Comparison of ENCODE assay signal across 8 cellular contexts in the genomic region with DNA sequence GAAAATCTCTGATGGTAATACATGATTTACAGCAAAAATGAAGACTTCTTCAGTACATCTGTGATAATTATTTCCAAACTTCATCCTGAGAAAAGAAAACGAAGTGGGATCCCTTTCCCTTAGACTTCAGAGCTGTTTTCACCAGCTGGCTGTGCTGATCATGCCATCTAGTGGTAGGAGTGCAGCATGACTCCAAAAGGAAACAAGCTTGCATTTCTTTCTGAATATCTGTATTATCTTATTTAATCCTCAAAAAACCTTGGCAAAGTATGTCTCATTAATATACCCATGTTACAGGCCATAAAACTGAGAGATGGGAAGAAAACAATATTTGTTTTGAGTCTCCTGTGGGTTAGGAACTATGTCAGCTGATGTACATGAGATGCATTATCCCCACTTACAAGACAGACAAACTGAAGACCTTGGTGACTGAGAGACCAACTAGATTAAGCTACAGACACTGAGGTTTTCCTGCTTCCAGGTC. TPM values are rescaled to one million over a fixed set of nuclear protein-coding genes. Genes with fewer than 3 reads are reported as not detected.
DNase-seq lines count a peak whose midpoint lies in the region; ATAC-seq and TF ChIP-seq lines count a peak whose summit lies in the region.

No MANE protein-coding gene starts in this region.

- no peaks in the 10 kb centered on the region for H3K36me3 ChIP-seq in Loucy (ENCODE audit: insufficient read depth, low read length)
- H3K36me3 ChIP-seq in SK-N-SH (replicated peaks in 1 of 2; ENCODE audit: control insufficient read depth in 1 of 2, insufficient read depth in 2 of 2, low read length in 1 of 2) = no peaks in the 10 kb centered on the region
- no peaks in the 10 kb centered on the region for H3K36me3 ChIP-seq in upper lobe of left lung

- H3K9ac ChIP-seq in Loucy (ENCODE audit: low read depth, low read length, poor library complexity, severe bottlenecking) (no peak overlapping the region), SK-N-SH (no peak overlapping the region)

- TF ChIP-seq CTCF in Loucy (conservative IDR thresholded peaks at IDR 0.05; ENCODE audit: low read length) = peak; percentile 99
- peak; percentile 98 for TF ChIP-seq CTCF in SK-N-SH (IDR thresholded peaks at IDR 0.05)
- TF ChIP-seq CTCF in upper lobe of left lung (IDR thresholded peaks at IDR 0.05) = peak; percentile 85 to 93 (median 90)

- H2AFZ ChIP-seq in Loucy (ENCODE audit: low read length) = no peak overlapping the region
- H2AFZ ChIP-seq in SK-N-SH (ENCODE audit: low read depth) = no peak overlapping the region

- TF ChIP-seq RAD21 in SK-N-SH (IDR thresholded peaks at IDR 0.05; ENCODE audit: low read length) = peak; percentile 84

- H3K27ac ChIP-seq in SK-N-SH (ENCODE audit: low read depth in 2 of 2, low read length in 1 of 2) (no peak overlapping the region), upper lobe of left lung (no peak overlapping the region)

- H3K4me1 ChIP-seq in Loucy (ENCODE audit: insufficient read depth, low read length, poor library complexity, severe bottlenecking) (no peaks in the 10 kb centered on the region), SK-N-SH (ENCODE audit: control insufficient read depth in 1 of 2, insufficient read depth in 2 of 2, low read depth in 1 of 2, low read length in 1 of 2) (peaks cover 0 to 9% of the 10 kb centered on the region in 2 experiments; a peak in 1 of 4 replicates), upper lobe of left lung (peaks cover 0 to 8% (median 6%) of the 10 kb centered on the region in 4 donors)

- TF ChIP-seq EP300 in SK-N-SH (IDR thresholded peaks at IDR 0.05; ENCODE audit: borderline replicate concordance in 1 of 2, low read depth in 1 of 2, low read length in 1 of 2) (no peak), upper lobe of left lung (IDR thresholded peaks at IDR 0.05) (no peak)

- H3K4me2 ChIP-seq in Loucy (ENCODE audit: low read depth, low read length, poor library complexity, severe bottlenecking) (peak overlapping the region; percentile 19), SK-N-SH (no peak overlapping the region)

- H3K9me2 ChIP-seq in Loucy (replicated peaks; ENCODE audit: low read depth, low read length) (no peaks in the 10 kb centered on the region), SK-N-SH (no peaks in the 10 kb centered on the region)

- H3F3A ChIP-seq in Loucy (ENCODE audit: low read depth) (no peaks in the 10 kb centered on the region), SK-N-SH (replicated peaks; ENCODE audit: insufficient read depth) (no peaks in the 10 kb centered on the region)

- H3K9me3 ChIP-seq in Loucy (ENCODE audit: insufficient read depth, low read depth, low read length) = no peaks in the 10 kb centered on the region
- H3K9me3 ChIP-seq in SK-N-SH = no peaks in the 10 kb centered on the region
- no peaks in the 10 kb centered on the region for H3K9me3 ChIP-seq in upper lobe of left lung

- CTCF ChIA-PET in SK-N-SH (lab: Yijun Ruan, JAX) = interaction anchor here (0.6 to 3.7 kb wide), 44 partner anchors 8 to 619 kb away, joined by 3 to 59 read pairs (median 4); a partner anchor contains a TSS

- POLR2A ChIA-PET in SK-N-SH (lab: Yijun Ruan, JAX) = no interaction called here

- TF ChIP-seq POLR2A in upper lobe of left lung (IDR thresholded peaks at IDR 0.05) = no peak

- WGBS in SK-N-SH (ENCODE audit: low lambda C conversion rate) = 52% methylated on average over 1 of the region's 1 CpG
- WGBS in upper lobe of left lung, 2 donors = 0 to 4% methylated on average over 1 of the region's 1 CpG

- no peaks in the 10 kb centered on the region for H3K27me3 ChIP-seq in Loucy (ENCODE audit: insufficient read depth, low read length, poor library complexity, severe bottlenecking)
- H3K27me3 ChIP-seq in SK-N-SH (ENCODE audit: insufficient read depth) = no peaks in the 10 kb centered on the region
- no peaks in the 10 kb centered on the region for H3K27me3 ChIP-seq in upper lobe of left lung

- H3K4me3 ChIP-seq in Loucy (ENCODE audit: low read length, poor library complexity, severe bottlenecking) (no peak overlapping the region), SK-N-SH (ENCODE audit: low read depth in 2 of 2, low read length in 1 of 2) (no peak overlapping the region; a peak in 1 of 4 replicates), upper lobe of left lung (no peak overlapping the region)

- ATAC-seq in upper lobe of left lung (ENCODE audit: low FRiP score in 2 of 2) (peak in 1 of 2 donors; percentile 78), GM21447 (IDR thresholded peaks at IDR 0.05; ENCODE audit: unreplicated experiment) (no peak)

- no peaks in the 10 kb centered on the region for H3K79me2 ChIP-seq in Loucy (ENCODE audit: insufficient read depth, low read length)
- no peaks in the 10 kb centered on the region for H3K79me2 ChIP-seq in SK-N-SH (ENCODE audit: insufficient read depth)

- H4K20me1 ChIP-seq in Loucy (ENCODE audit: insufficient read depth, low read length, poor library complexity, severe bottlenecking) (no peaks in the 10 kb centered on the region), SK-N-SH (ENCODE audit: insufficient read depth) (no peaks in the 10 kb centered on the region)

- DNase-seq in activated CD8-positive, alpha-beta memory T cell treated with anti-CD3 and anti-CD28 coated beads, Interleukin-2, amount 50 U/mL, for 1 hour (ENCODE audit: extremely low read depth) = peak; percentile 5
- DNase-seq in activated CD8-positive, alpha-beta memory T cell treated with anti-CD3 and anti-CD28 coated beads, Interleukin-2, amount 50 U/mL, for 4 hours = no peak
- peak; percentile 49 for DNase-seq in SK-N-SH
- DNase-seq in effector CD4-positive, alpha-beta T cell = peak; percentile 6
- peak; percentile 70 for DNase-seq in lung microvascular endothelial cell (ENCODE audit: low read depth in 2 of 2)
- DNase-seq in upper lobe of left lung = no peak

TF ChIP-seq in SK-N-SH, 30 proteins besides CTCF, POLR2A, EP300 and RAD21:
- no peak for TF ChIP-seq FOSL2 (IDR thresholded peaks at IDR 0.05; ENCODE audit: borderline replicate concordance, low read depth)
- no peak for TF ChIP-seq TEAD4 (IDR thresholded peaks at IDR 0.05; ENCODE audit: borderline replicate concordance, insufficient read depth)
- no peak for TF ChIP-seq RXRA (IDR thresholded peaks at IDR 0.05; ENCODE audit: borderline replicate concordance, low read depth)
- peak; percentile 60 for TF ChIP-seq SMC3 (IDR thresholded peaks at IDR 0.05; ENCODE audit: low read depth, low read length)

RNA-seq across cellular contexts. Expression of a gene that starts 9.8 kb away (rescaled TPM):
- polyA plus RNA-seq in SK-N-SH (2012; rRNA removed) = not detected in 2 replicates
- polyA plus RNA-seq in SK-N-SH (2012; cell fraction: cytosol; rRNA removed) = not detected in 2 replicates
- polyA plus RNA-seq in SK-N-SH (2012; cell fraction: nucleus; rRNA removed) = not detected in 2 replicates
- not detected in 2 replicates for total RNA-seq in lung microvascular endothelial cell
- total RNA-seq in upper lobe of left lung = not detected

RNA-seq across cellular contexts. Expression of a gene that starts 35.4 kb away (rescaled TPM):
- polyA plus RNA-seq in SK-N-SH (2012; rRNA removed) = 6.4 and 10.2 TPM in 2 replicates
- polyA plus RNA-seq in SK-N-SH (2012; cell fraction: cytosol; rRNA removed) = 6.3 and 7.3 TPM in 2 replicates
- polyA plus RNA-seq in SK-N-SH (2012; cell fraction: nucleus; rRNA removed) = 16.7 and 26.9 TPM in 2 replicates
- total RNA-seq in lung microvascular endothelial cell (12.4 and 14.7 TPM in 2 replicates), upper lobe of left lung (10 to 100 TPM; 10.5 to 43.0 (median 20.3) TPM)

Comparison
In these comparisons a context has a peak if more than half of its experiments do, and no peak if none do; other contexts are left out.
1. DNase-seq: peak in activated CD8-positive, alpha-beta memory T cell treated with anti-CD3 and anti-CD28 coated beads, Interleukin-2, amount 50 U/mL, for 1 hour (single experiment), SK-N-SH (single experiment), effector CD4-positive, alpha-beta T cell (single experiment) and lung microvascular endothelial cell (2 of 2); none in activated CD8-positive, alpha-beta memory T cell treated with anti-CD3 and anti-CD28 coated beads, Interleukin-2, amount 50 U/mL, for 4 hours (single experiment) and upper lobe of left lung (0 of 2).
2. Peak in every context shown above with its lines, with median percentiles within 50 percentile points of each other: CTCF ChIP-seq.